27 cellular contexts compared by ENCODE assay signal in the genomic region with DNA sequence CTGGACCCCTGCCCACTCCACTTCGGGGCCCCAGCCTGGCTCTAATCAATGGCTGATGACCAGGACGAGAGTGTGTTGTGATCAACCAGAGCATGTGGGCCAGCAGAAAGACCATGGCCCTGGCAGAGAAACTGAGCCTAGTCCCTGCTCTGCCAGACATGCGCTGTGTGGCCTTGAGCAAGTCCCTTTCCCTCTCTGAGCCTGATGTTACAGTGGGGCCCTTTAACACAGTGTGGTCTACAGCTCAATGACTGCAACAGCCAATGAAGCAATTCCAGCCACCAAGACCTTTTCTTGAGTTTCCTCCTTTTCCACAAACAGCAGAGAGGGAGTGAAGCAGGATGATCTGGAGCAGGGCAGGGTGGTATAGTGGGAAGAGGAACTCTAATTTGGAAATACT. TPM values are rescaled to one million over a fixed set of nuclear protein-coding genes. Genes with fewer than 3 reads are reported as not detected.
"Had no signal": no experiment of that assay in that cellular context is flagged by ENCODE, and none has a peak within 500 bp of the region (broad histone marks: within the 10 kb centered on the region; RNA-seq: fewer than 3 reads in every experiment).

No MANE protein-coding gene starts in this region.

- DNase-seq: cortex of kidney; dorsolateral prefrontal cortex; effector CD4-positive, alpha-beta T cell; hypothalamus; immature natural killer cell; islet precursor cell; kidney glomerular epithelial cell; left colon; left ventricle myocardium superior; midbrain; naive thymus-derived CD4-positive, alpha-beta T cell; nucleus accumbens; right cardiac atrium; stimulated activated CD4-positive, alpha-beta T cell treated with anti-CD3 and anti-CD28 coated beads, Interleukin-15, amount 100 ng/mL, for 24 hours; stimulated activated CD4-positive, alpha-beta T cell treated with anti-CD3 and anti-CD28 coated beads, Interleukin-2, amount 100 ng/mL, for 48 hours; stimulated activated naive B cell treated with anti-CD40 and anti-IgM and Interleukin-4, amounts not matched to agents 10 μg/mL and 1 μg/mL and 100 μg/mL, for 72 hours; upper lobe of left lung; uterus had no signal

- H3K4me3 ChIP-seq: dorsolateral prefrontal cortex, lung, prostate gland, skin epidermis, thoracic aorta, tibial nerve, upper lobe of left lung, uterus had no signal

- H3K36me3 Mint-ChIP-seq: immature natural killer cell; memory B cell; naive thymus-derived CD4-positive, alpha-beta T cell; stimulated activated naive B cell treated with anti-CD40 and anti-IgM and Interleukin-4, amounts not matched to agents 10 μg/mL and 1 μg/mL and 100 μg/mL, for 72 hours had no signal

- H3K27me3 ChIP-seq: dorsolateral prefrontal cortex, tibial nerve, upper lobe of left lung, uterus had no signal

- H3K4me1 Mint-ChIP-seq: memory B cell; stimulated activated naive B cell treated with anti-CD40 and anti-IgM and Interleukin-4, amounts not matched to agents 10 μg/mL and 1 μg/mL and 100 μg/mL, for 72 hours had no signal

- ATAC-seq: left colon; naive thymus-derived CD4-positive, alpha-beta T cell; right cardiac atrium; stimulated activated naive B cell treated with anti-CD40 and anti-IgM and Interleukin-4, amounts not matched to agents 10 μg/mL and 1 μg/mL and 100 μg/mL, for 72 hours had no signal

- H3K27ac ChIP-seq: dorsolateral prefrontal cortex, prostate gland, skin epidermis, thoracic aorta, tibial nerve, upper lobe of left lung, uterus had no signal

- H3K4me1 ChIP-seq: prostate gland, tibial nerve, upper lobe of left lung, uterus had no signal

- H3K4me3 Mint-ChIP-seq: immature natural killer cell; memory B cell; naive thymus-derived CD4-positive, alpha-beta T cell; nephron; stimulated activated naive B cell treated with anti-CD40 and anti-IgM and Interleukin-4, amounts not matched to agents 10 μg/mL and 1 μg/mL and 100 μg/mL, for 72 hours; stimulated activated naive CD8-positive, alpha-beta T cell treated with anti-CD3 and anti-CD28 coated beads, Interleukin-15, Interleukin-2, amounts not matched to agents 100 ng/mL and 50 ng/mL, for 24 hours had no signal

- H3K36me3 ChIP-seq: prostate gland, thoracic aorta, tibial nerve, upper lobe of left lung, uterus had no signal

- H3K27me3 Mint-ChIP-seq: stimulated activated naive CD8-positive, alpha-beta T cell treated with anti-CD3 and anti-CD28 coated beads, Interleukin-15, Interleukin-2, amounts not matched to agents 100 ng/mL and 50 ng/mL, for 24 hours had no signal

- H3K9me3 ChIP-seq: prostate gland, thoracic aorta, tibial nerve, upper lobe of left lung, uterus had no signal

- H3K9me3 Mint-ChIP-seq: immature natural killer cell; memory B cell; naive thymus-derived CD4-positive, alpha-beta T cell; nephron; stimulated activated naive B cell treated with anti-CD40 and anti-IgM and Interleukin-4, amounts not matched to agents 10 μg/mL and 1 μg/mL and 100 μg/mL, for 72 hours; stimulated activated naive CD8-positive, alpha-beta T cell treated with anti-CD3 and anti-CD28 coated beads, Interleukin-15, Interleukin-2, amounts not matched to agents 100 ng/mL and 50 ng/mL, for 24 hours had no signal

- H3K27ac Mint-ChIP-seq: immature natural killer cell; memory B cell; naive thymus-derived CD4-positive, alpha-beta T cell; stimulated activated naive B cell treated with anti-CD40 and anti-IgM and Interleukin-4, amounts not matched to agents 10 μg/mL and 1 μg/mL and 100 μg/mL, for 72 hours; stimulated activated naive CD8-positive, alpha-beta T cell treated with anti-CD3 and anti-CD28 coated beads, Interleukin-15, Interleukin-2, amounts not matched to agents 100 ng/mL and 50 ng/mL, for 24 hours had no signal

RNA-seq across cellular contexts. Expression of gene CAMK2A, which starts 38.9 kb away (rescaled TPM):
- total RNA-seq: naive thymus-derived CD4-positive, alpha-beta T cell; osteocyte had no signal
